ENCODE assay signal across 23 cellular contexts in the genomic region with DNA sequence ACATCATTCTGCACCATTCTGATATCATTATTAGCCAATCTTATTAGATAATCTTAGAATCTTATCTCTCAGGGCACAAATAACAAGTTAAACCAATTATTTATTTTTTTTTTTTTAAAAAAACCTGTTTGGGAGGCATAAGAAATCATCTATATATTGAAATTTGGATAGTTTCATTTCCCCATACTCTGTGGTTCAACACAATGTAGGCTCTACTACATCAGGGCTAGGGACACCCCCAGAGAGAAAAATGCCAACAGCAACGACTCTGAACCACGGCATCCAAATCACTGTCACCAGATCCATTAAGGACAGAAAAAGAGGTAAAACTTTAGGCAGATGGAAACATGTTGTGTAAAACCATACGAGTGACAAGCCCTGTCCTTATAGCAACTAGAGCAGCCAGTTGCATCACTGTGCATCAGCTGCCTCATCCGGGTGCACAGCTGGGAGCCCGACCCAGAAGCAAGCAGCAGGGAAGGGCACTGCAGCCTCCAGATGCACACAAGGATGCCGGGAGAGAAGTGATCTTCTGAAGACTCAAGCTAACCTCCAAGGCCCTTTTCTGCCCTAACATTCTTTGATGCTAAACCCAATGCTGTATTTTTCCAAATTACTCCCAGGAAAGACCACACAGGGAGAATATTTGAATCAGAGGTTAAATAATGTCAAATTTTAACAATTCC.
A peak's percentile ranks its signal among the peaks of the same experiment; 100 is the strongest.
DNase-seq lines count a peak whose midpoint lies in the region; ATAC-seq and TF ChIP-seq lines count a peak whose summit lies in the region.
"Had no signal": no experiment of that assay in that cellular context is flagged by ENCODE, and none has a peak within 500 bp of the region (broad histone marks: within the 10 kb centered on the region; RNA-seq: fewer than 3 reads in every experiment).

No MANE protein-coding gene starts in this region.

- ATAC-seq in activated B cell treated with CpG ODN at 0.5 μM for 24 hours (ENCODE audit: low read depth) (peak; percentile 23), GM19467 (IDR thresholded peaks at IDR 0.05; ENCODE audit: unreplicated experiment) (no peak)
- ATAC-seq in stimulated activated naive B cell treated with anti-CD40 and anti-IgM and Interleukin-4, amounts not matched to agents 10 μg/mL and 1 μg/mL and 100 μg/mL, for 72 hours (replicated peaks), result peak; percentile 75 to 79
- ATAC-seq: PC-3 had no signal

- no peak overlapping the region for H3K4me3 Mint-ChIP-seq in activated B cell treated with CpG ODN at 0.5 μM for 24 hours
- H3K4me3 Mint-ChIP-seq in stimulated activated naive B cell treated with anti-CD40 and anti-IgM and Interleukin-4, amounts not matched to agents 10 μg/mL and 1 μg/mL and 100 μg/mL, for 72 hours, result no peak overlapping the region
- H3K4me3 Mint-ChIP-seq: activated CD4-positive, alpha-beta T cell treated with anti-CD3 and anti-CD28 coated beads, Interleukin-2, amount 10 ng/mL, durations not matched to agents 24 days and 14 days; HFFc6; nephron; stimulated activated naive CD8-positive, alpha-beta T cell treated with anti-CD3 and anti-CD28 coated beads, Interleukin-15, Interleukin-2, amounts not matched to agents 100 ng/mL and 50 ng/mL, for 24 hours; type B pancreatic cell had no signal

- CTCF ChIA-PET in activated B cell treated with CpG ODN at 0.5 μM for 24 hours (lab: Charles Lee), result no interaction called here

- POLR2A ChIA-PET in activated B cell treated with CpG ODN at 0.5 μM for 24 hours (lab: Charles Lee), result interaction anchor here (0.7 kb wide), 1 partner anchor 142 kb away, joined by 4 read pairs; no protein-coding TSS in a partner anchor

- no peak for TF ChIP-seq CTCF in activated B cell treated with CpG ODN at 0.5 μM for 24 hours (IDR thresholded peaks at IDR 0.05)

- DNase-seq in NCI-H2171 treated with DMSO at 0.1 percent for 48 hours (lab: John Stamatoyannopoulos, UW) (peak; percentile 10), NCI-H2171 (lab: John Stamatoyannopoulos, UW) (no peak), activated B cell treated with CpG ODN at 0.5 μM for 24 hours (no peak), head of caudate nucleus (peak in 37 of 42 donors; percentile 3 to 70 (median 36)), SHP77 treated with DMSO at 0.1 percent for 48 hours (lab: John Stamatoyannopoulos, UW) (no peak)
- DNase-seq in stimulated activated naive B cell treated with anti-CD40 and anti-IgM and Interleukin-4, amounts not matched to agents 10 μg/mL and 1 μg/mL and 100 μg/mL, for 72 hours, result no peak
- DNase-seq in effector CD4-positive, alpha-beta T cell, result no peak
- DNase-seq: activated CD4-positive, alpha-beta T cell treated with anti-CD3 and anti-CD28 coated beads, Interleukin-2, amount 10 ng/mL, durations not matched to agents 24 days and 14 days; activated CD8-positive, alpha-beta memory T cell treated with anti-CD3 and anti-CD28 coated beads, Interleukin-2, amount 50 U/mL, for 48 hours; activated gamma-delta T cell treated with Interleukin-2 at 50 U/mL for 16 hours; C1 segment of cervical spinal cord; DMS 273 treated with DMSO at 0.1 percent for 48 hours; HFFc6; NCI-H187 treated with DMSO at 0.1 percent for 48 hours; NCI-H510A treated with DMSO at 0.1 percent for 48 hours; PC-3; stimulated activated CD4-positive, alpha-beta T cell treated with anti-CD3 and anti-CD28 coated beads, Interleukin-12 subunit alpha, Interleukin-12 subunit beta, amount 100 ng/mL, for 4 hours; T-helper 9 cell had no signal

- peaks cover 7% of the 10 kb centered on the region for H3K9me3 Mint-ChIP-seq in activated B cell treated with CpG ODN at 0.5 μM for 24 hours
- peaks cover 0 to 4% of the 10 kb centered on the region in 2 donors for H3K9me3 Mint-ChIP-seq in stimulated activated naive B cell treated with anti-CD40 and anti-IgM and Interleukin-4, amounts not matched to agents 10 μg/mL and 1 μg/mL and 100 μg/mL, for 72 hours
- H3K9me3 Mint-ChIP-seq: activated CD4-positive, alpha-beta T cell treated with anti-CD3 and anti-CD28 coated beads, Interleukin-2, amount 10 ng/mL, durations not matched to agents 24 days and 14 days; HFFc6; nephron; stimulated activated naive CD8-positive, alpha-beta T cell treated with anti-CD3 and anti-CD28 coated beads, Interleukin-15, Interleukin-2, amounts not matched to agents 100 ng/mL and 50 ng/mL, for 24 hours had no signal

- intact Hi-C loops in activated B cell treated with CpG ODN at 0.5 μM for 24 hours (cut with micrococcal nuclease), result no loop called here
- intact Hi-C loops in head of caudate nucleus (cut with DNase I), result no loop called here

- H3K36me3 Mint-ChIP-seq in activated B cell treated with CpG ODN at 0.5 μM for 24 hours (ENCODE audit: low read depth), result no peaks in the 10 kb centered on the region
- peaks cover 13 to 17% of the 10 kb centered on the region in 2 donors for H3K36me3 Mint-ChIP-seq in stimulated activated naive B cell treated with anti-CD40 and anti-IgM and Interleukin-4, amounts not matched to agents 10 μg/mL and 1 μg/mL and 100 μg/mL, for 72 hours
- H3K36me3 Mint-ChIP-seq: type B pancreatic cell had no signal

- no peaks in the 10 kb centered on the region for H3K27me3 Mint-ChIP-seq in activated B cell treated with CpG ODN at 0.5 μM for 24 hours
- H3K27me3 Mint-ChIP-seq in stimulated activated naive B cell treated with anti-CD40 and anti-IgM and Interleukin-4, amounts not matched to agents 10 μg/mL and 1 μg/mL and 100 μg/mL, for 72 hours, result no peaks in the 10 kb centered on the region
- H3K27me3 Mint-ChIP-seq: activated CD4-positive, alpha-beta T cell treated with anti-CD3 and anti-CD28 coated beads, Interleukin-2, amount 10 ng/mL, durations not matched to agents 24 days and 14 days; progenitor cell of endocrine pancreas; stimulated activated naive CD8-positive, alpha-beta T cell treated with anti-CD3 and anti-CD28 coated beads, Interleukin-15, Interleukin-2, amounts not matched to agents 100 ng/mL and 50 ng/mL, for 24 hours; type B pancreatic cell had no signal

- H3K27ac Mint-ChIP-seq in activated B cell treated with CpG ODN at 0.5 μM for 24 hours, result no peak overlapping the region
- no peak overlapping the region for H3K27ac Mint-ChIP-seq in stimulated activated naive B cell treated with anti-CD40 and anti-IgM and Interleukin-4, amounts not matched to agents 10 μg/mL and 1 μg/mL and 100 μg/mL, for 72 hours
- H3K27ac Mint-ChIP-seq: activated CD4-positive, alpha-beta T cell treated with anti-CD3 and anti-CD28 coated beads, Interleukin-2, amount 10 ng/mL, durations not matched to agents 24 days and 14 days; HFFc6; nephron; progenitor cell of endocrine pancreas; stimulated activated naive CD8-positive, alpha-beta T cell treated with anti-CD3 and anti-CD28 coated beads, Interleukin-15, Interleukin-2, amounts not matched to agents 100 ng/mL and 50 ng/mL, for 24 hours; type B pancreatic cell had no signal

- peaks cover 32% of the 10 kb centered on the region for H3K4me1 Mint-ChIP-seq in activated B cell treated with CpG ODN at 0.5 μM for 24 hours
- H3K4me1 Mint-ChIP-seq in stimulated activated naive B cell treated with anti-CD40 and anti-IgM and Interleukin-4, amounts not matched to agents 10 μg/mL and 1 μg/mL and 100 μg/mL, for 72 hours, result peaks cover 11 to 28% of the 10 kb centered on the region in 2 donors
- H3K4me1 Mint-ChIP-seq: activated CD4-positive, alpha-beta T cell treated with anti-CD3 and anti-CD28 coated beads, Interleukin-2, amount 10 ng/mL, durations not matched to agents 24 days and 14 days; nephron had no signal

Comparison
In these comparisons a context has a peak if more than half of its experiments do, and no peak if none do; other contexts are left out.
1. DNase-seq: peak in NCI-H2171 treated with DMSO at 0.1 percent for 48 hours (single experiment) and head of caudate nucleus (37 of 42); none in NCI-H2171 (single experiment), activated B cell treated with CpG ODN at 0.5 μM for 24 hours (single experiment), stimulated activated naive B cell treated with anti-CD40 and anti-IgM and Interleukin-4, amounts not matched to agents 10 μg/mL and 1 μg/mL and 100 μg/mL, for 72 hours (single experiment), SHP77 treated with DMSO at 0.1 percent for 48 hours (single experiment) and effector CD4-positive, alpha-beta T cell (single experiment).